ENCODE assay signal across 9 cellular contexts in the genomic region with DNA sequence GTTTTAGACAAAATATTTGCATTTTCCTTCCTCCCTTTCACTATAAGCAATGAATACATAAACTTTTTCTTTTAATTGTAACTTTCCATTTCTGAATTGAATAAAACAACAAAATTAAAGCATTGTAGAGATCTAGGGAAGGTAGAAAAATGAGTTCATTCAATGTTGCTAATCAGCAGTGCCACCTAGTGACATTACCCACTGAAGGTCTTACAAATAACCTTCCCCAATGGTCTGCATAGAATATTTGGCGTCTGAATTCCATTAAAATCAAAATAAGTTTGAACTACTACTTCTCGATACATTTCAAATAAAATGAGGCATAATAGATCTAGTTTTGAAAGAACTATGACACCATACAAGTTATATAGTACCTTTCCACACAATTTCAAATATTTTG. TPM values are rescaled to one million over a fixed set of nuclear protein-coding genes. Genes with fewer than 3 reads are reported as not detected.
DNase-seq lines count a peak whose midpoint lies in the region; ATAC-seq, FAIRE-seq and TF ChIP-seq lines count a peak whose summit lies in the region.
"Had no signal": no experiment of that assay in that cellular context is flagged by ENCODE, and none has a peak within 500 bp of the region (broad histone marks: within the 10 kb centered on the region; RNA-seq: fewer than 3 reads in every experiment).

No MANE protein-coding gene starts in this region.

- no peak overlapping the region for H2AFZ ChIP-seq in IMR-90 (replicated peaks; ENCODE audit: low read length, poor library complexity)
- H2AFZ ChIP-seq in HepG2 (ENCODE audit: low read length) = no peak overlapping the region

- CTCF ChIA-PET in IMR-90 (lab: Yijun Ruan, JAX) = interaction anchor here (0.6 to 0.7 kb wide), 3 partner anchors 11 to 203 kb away, joined by 3 to 4 read pairs (median 4); no protein-coding TSS in a partner anchor
- CTCF ChIA-PET in HepG2 (lab: Yijun Ruan, JAX; ENCODE audit: low intra/inter-chr PET ratio, low total read pairs) = interaction anchor here (1.4 kb wide), 1 partner anchor 767 kb away, joined by 3 read pairs; no protein-coding TSS in a partner anchor

- no peak overlapping the region for H2AK9ac ChIP-seq in IMR-90 (replicated peaks; ENCODE audit: low read depth, low read length, poor library complexity)

- no peak overlapping the region for H2AK5ac ChIP-seq in IMR-90 (ENCODE audit: low read depth, low read length)

- no peak overlapping the region for H2BK15ac ChIP-seq in IMR-90 (ENCODE audit: low read depth, low read length)

- no peak overlapping the region for H3K14ac ChIP-seq in IMR-90 (replicated peaks; ENCODE audit: low read depth, low read length)

- intact Hi-C loops in IMR-90 (cut with micrococcal nuclease) = loop anchor here (5.0 kb wide), 3 partner anchors 553 to 768 kb away; no protein-coding TSS in a partner anchor
- intact Hi-C loops in HepG2 (cut with micrococcal nuclease; ENCODE audit: unreplicated experiment) = no loop called here

- no TSS peak for BruUV-seq in IMR-90 (replicated peaks; lab: Mats Ljungman, UMichigan)
- TSS peak; percentile 22 for BruUV-seq in HepG2 (replicated peaks; lab: Mats Ljungman, UMichigan)

- H3K9ac ChIP-seq in IMR-90 (ENCODE audit: low read depth, low read length) = no peak overlapping the region
- H3K9ac ChIP-seq in HepG2 (ENCODE audit: insufficient read depth, low read depth, low read length) = no peak overlapping the region

- H3K36me3 ChIP-seq in IMR-90 (ENCODE audit: control insufficient read depth, insufficient read depth, low read length) (peaks cover 32% of the 10 kb centered on the region), HepG2 (replicated peaks in 1 of 2; ENCODE audit: control insufficient read depth in 1 of 2, insufficient read depth in 2 of 2, low read length in 2 of 2) (peaks cover 10 to 72% of the 10 kb centered on the region in 2 experiments)

- H3K56ac ChIP-seq in IMR-90 (ENCODE audit: extremely low read depth, insufficient read depth, low read length) = no peak overlapping the region

- no peak for TF ChIP-seq EP300 in HepG2 (IDR thresholded peaks at IDR 0.05; ENCODE audit: low read depth in 2 of 2, low read length in 2 of 2)
- TF ChIP-seq EP300 in HepG2 (CRISPR knock-in tag; IDR thresholded peaks at IDR 0.05; ENCODE audit: borderline replicate concordance) = no peak

- TF ChIP-seq CTCF in IMR-90 (conservative IDR thresholded peaks at IDR 0.05; ENCODE audit: low read depth, low read length) = peak; percentile 60
- TF ChIP-seq CTCF in WI38 (IDR thresholded peaks at IDR 0.05; ENCODE audit: low read depth, low read length) = peak; percentile 18; the same call in 1 of the 2 replicates
- TF ChIP-seq CTCF in HepG2 (CRISPR knock-in tag; IDR thresholded peaks at IDR 0.05) = peak; percentile 53

- dilution Hi-C loops in IMR-90 (cut with HindIII; ENCODE audit: low sequenced_read_pairs, unreplicated experiment) = no loop called here

- H3K79me2 ChIP-seq in HepG2 (ENCODE audit: insufficient read depth, low read length) = no peaks in the 10 kb centered on the region

- FAIRE-seq in HepG2 (lab: Jason Lieb, UNC) = no peak
- FAIRE-seq: colon had no signal

- H3K27ac ChIP-seq in IMR-90 (ENCODE audit: insufficient read depth, low read length) (no peak overlapping the region), HepG2 (ENCODE audit: extremely low read length, insufficient read depth, low read length) (no peak overlapping the region)

- H3K27me3 ChIP-seq in IMR-90 (ENCODE audit: control insufficient read depth, insufficient read depth, low read length) (no peaks in the 10 kb centered on the region), HepG2 (ENCODE audit: control insufficient read depth in 1 of 2, insufficient read depth in 2 of 2, low read length in 2 of 2) (no peaks in the 10 kb centered on the region)

- no peak overlapping the region for H2BK120ac ChIP-seq in IMR-90 (ENCODE audit: low read depth, low read length)

- no peak overlapping the region for H2BK20ac ChIP-seq in IMR-90 (ENCODE audit: low read depth, low read length)

- H3K9me3 ChIP-seq in IMR-90 (ENCODE audit: control insufficient read depth, insufficient read depth, low read length) (no peaks in the 10 kb centered on the region), HepG2 (ENCODE audit: low read length) (no peaks in the 10 kb centered on the region)

- TF ChIP-seq RAD21 in IMR-90 (IDR thresholded peaks at IDR 0.05; ENCODE audit: low read length) (peak; percentile 77), HepG2 (CRISPR knock-in tag; IDR thresholded peaks at IDR 0.05) (no peak)

- peak; percentile 71 for ATAC-seq in IMR-90 (ENCODE audit: low read depth)
- no peak for ATAC-seq in HepG2
- ATAC-seq in GM21786 (IDR thresholded peaks at IDR 0.05; ENCODE audit: unreplicated experiment) = no peak
- no peak for ATAC-seq in GM18870 (IDR thresholded peaks at IDR 0.05; ENCODE audit: unreplicated experiment)

- POLR2A ChIA-PET in IMR-90 (lab: Charles Lee; ENCODE audit: unreplicated experiment) = no interaction called here
- POLR2A ChIA-PET in HepG2 (lab: Yijun Ruan, JAX) = no interaction called here

- DNase-seq in DMS153 (lab: John Stamatoyannopoulos, UW) (peak; percentile 62), IMR-90 (peak; percentile 62), HepG2 (ENCODE audit: low spot score) (peak; percentile 14)
- no peak for DNase-seq in stimulated activated CD4-positive, alpha-beta T cell treated with anti-CD3 and anti-CD28 coated beads, Interleukin-1b, Interleukin-23, amount 100 ng/mL, for 48 hours
- DNase-seq in activated naive CD4-positive, alpha-beta T cell (lab: John Stamatoyannopoulos, UW) = no peak

- no peak overlapping the region for H4K5ac ChIP-seq in IMR-90 (ENCODE audit: low read depth, low read length)

- no peak overlapping the region for H3K4me3 ChIP-seq in IMR-90 (ENCODE audit: insufficient read depth, low read depth, low read length)
- no peak overlapping the region for H3K4me3 ChIP-seq in WI38 (ENCODE audit: low read depth, low read length)
- no peak overlapping the region for H3K4me3 ChIP-seq in HepG2 (replicated peaks in 1 of 3; ENCODE audit: insufficient read depth in 1 of 3, low read depth in 2 of 3, low read length in 3 of 3)

- no CpG with 5 or more reads among the region's 2 CpGs for WGBS in IMR-90 (ENCODE audit: extremely low coverage in 2 of 2, insufficient read length in 1 of 2), 2 experiments
- 90% methylated on average over 2 of the region's 2 CpGs for WGBS in HepG2 (ENCODE audit: low lambda C conversion rate)

- no peak overlapping the region for H3K4me2 ChIP-seq in IMR-90 (ENCODE audit: low read depth, low read length)
- H3K4me2 ChIP-seq in HepG2 (ENCODE audit: low read depth, low read length) = no peak overlapping the region

- no peak overlapping the region for H2BK5ac ChIP-seq in IMR-90 (ENCODE audit: low read depth, low read length, poor library complexity, severe bottlenecking)

- TF ChIP-seq POLR2A in IMR-90 (IDR thresholded peaks at IDR 0.05; ENCODE audit: low read depth, low read length) (no peak), HepG2 (IDR thresholded peaks at IDR 0.05; ENCODE audit: insufficient read depth in 1 of 2, low read depth in 2 of 2, low read length in 2 of 2) (no peak)

- H3K79me1 ChIP-seq in IMR-90 (ENCODE audit: low read depth in 1 of 2, low read length in 2 of 2) = peaks cover 0 to 7% of the 10 kb centered on the region in 2 experiments; a peak in 1 of 4 replicates

- no peaks in the 10 kb centered on the region for H3K9me1 ChIP-seq in IMR-90 (ENCODE audit: insufficient read depth, low read length)

- H4K91ac ChIP-seq in IMR-90 (ENCODE audit: insufficient read depth, low read depth, low read length) = no peak overlapping the region

- H3K18ac ChIP-seq in IMR-90 (ENCODE audit: low read depth, low read length) = no peak overlapping the region

- in situ Hi-C loops in IMR-90 (cut with MboI; ENCODE audit: low sequenced_read_pairs) (loop anchor here (5.0 to 25.0 kb wide), 3 partner anchors 768 to 1488 kb away; no protein-coding TSS in a partner anchor), HepG2 (cut with HindIII; ENCODE audit: extremely low pct_ligation_motif_present, low pct_unique_long_range_greater_than_20kb) (loop anchor here (25.0 kb wide), 1 partner anchor 613 kb away; no protein-coding TSS in a partner anchor)

- H4K20me1 ChIP-seq in IMR-90 (ENCODE audit: insufficient read depth, low read length) (no peaks in the 10 kb centered on the region), HepG2 (ENCODE audit: insufficient read depth, low read length) (no peaks in the 10 kb centered on the region; the same call in 1 of the 2 replicates)

- H3K23ac ChIP-seq in IMR-90 (ENCODE audit: low read depth, low read length) = no peak overlapping the region

- no peak overlapping the region for H4K8ac ChIP-seq in IMR-90 (ENCODE audit: low read depth in 2 of 2, low read length in 2 of 2)

- H3K4me1 ChIP-seq in IMR-90 (ENCODE audit: control insufficient read depth, insufficient read depth, low read length) = no peaks in the 10 kb centered on the region
- no peaks in the 10 kb centered on the region for H3K4me1 ChIP-seq in HepG2 (ENCODE audit: insufficient read depth, low read length)

- H3K4ac ChIP-seq in IMR-90 (ENCODE audit: low read depth, low read length) = no peak overlapping the region

RNA-seq across cellular contexts. Expression of a gene that starts 19.6 kb away (rescaled TPM):
- total RNA-seq in IMR-90 (2012; rRNA removed) (78.7 and 101 TPM in 2 replicates), HepG2 (2016; rRNA removed; fragmentation: Illumina TruSeq; extraction: Trizol) (152 and 211 TPM in 2 replicates)
- polyA plus RNA-seq in IMR-90 (2012; rRNA removed) (69.3 and 75.5 TPM in 2 replicates), HepG2 (2011; rRNA removed) (31.6 and 39.2 TPM in 2 replicates)
- polyA plus RNA-seq in IMR-90 (2012; cell fraction: cytosol; rRNA removed) = 26.7 and 29.8 TPM in 2 replicates
- 16.3 and 55.7 TPM in 2 replicates for polyA plus RNA-seq in IMR-90 (2012; cell fraction: nucleus; rRNA removed; ENCODE audit: low replicate concordance)
- total RNA-seq in HepG2 (2016; cell fraction: cytosol; rRNA removed; fragmentation: Illumina TruSeq; extraction: Trizol; ENCODE audit: low read depth) = 15.1 and 15.5 TPM in 2 replicates
- total RNA-seq in HepG2 (2016; cell fraction: insoluble cytoplasmic fraction; rRNA removed; fragmentation: Illumina TruSeq; extraction: Trizol) = 152 and 208 TPM in 2 replicates
- 27.7 and 33.8 TPM in 2 replicates for total RNA-seq in HepG2 (2016; cell fraction: membrane; rRNA removed; fragmentation: Illumina TruSeq; extraction: Trizol)
- 70.8 and 71.1 TPM in 2 replicates for total RNA-seq in HepG2 (2016; cell fraction: nucleus; rRNA removed; fragmentation: Illumina TruSeq; extraction: Trizol)
- 30.2 and 38.1 TPM in 2 replicates for polyA plus RNA-seq in HepG2 (2011; cell fraction: cytosol; rRNA removed)
- 15.4 and 16.2 TPM in 2 replicates for polyA plus RNA-seq in HepG2 (2011; cell fraction: nucleus; rRNA removed)
- polyA plus RNA-seq in HepG2 (2012) = 54.9 and 74.1 TPM in 2 replicates
- 12.8 and 13.3 TPM in 2 replicates for polyA plus RNA-seq in HepG2 (2016; cell fraction: cytosol; fragmentation: Illumina TruSeq; extraction: Trizol; ENCODE audit: low read depth)
- polyA plus RNA-seq in HepG2 (2016; cell fraction: insoluble cytoplasmic fraction; fragmentation: Illumina TruSeq; extraction: Trizol; ENCODE audit: low read depth) = 156 and 157 TPM in 2 replicates
- 17.9 and 20.9 TPM in 2 replicates for polyA plus RNA-seq in HepG2 (2016; cell fraction: membrane; fragmentation: Illumina TruSeq; extraction: Trizol; ENCODE audit: low read depth)
- 55.6 and 62.5 TPM in 2 replicates for polyA plus RNA-seq in HepG2 (2016; cell fraction: nucleus; fragmentation: Illumina TruSeq; extraction: Trizol; ENCODE audit: insufficient read depth, low read depth)
- polyA minus RNA-seq in HepG2 (2011; rRNA and poly(A)+ RNA removed; ENCODE audit: low replicate concordance) = 24.3 and 75.2 TPM in 2 replicates
- polyA minus RNA-seq in HepG2 (2011; cell fraction: cytosol; rRNA and poly(A)+ RNA removed) = 32.9 and 37.7 TPM in 2 replicates
- polyA minus RNA-seq in HepG2 (2011; cell fraction: nucleus; rRNA and poly(A)+ RNA removed) = 40.8 and 54.5 TPM in 2 replicates

RNA-seq across cellular contexts. Expression of a gene that starts 32.3 kb away (rescaled TPM):
- total RNA-seq in IMR-90 (2012; rRNA removed) (not detected in 2 replicates), HepG2 (2016; rRNA removed; fragmentation: Illumina TruSeq; extraction: Trizol) (not detected in 2 replicates)
- polyA plus RNA-seq in IMR-90 (2012; rRNA removed) (not detected in 2 replicates), HepG2 (2011; rRNA removed) (0.01 TPM in 2 replicates)
- not detected in 2 replicates for polyA plus RNA-seq in IMR-90 (2012; cell fraction: cytosol; rRNA removed)
- 0.01 TPM in 1 of 2 replicates, not detected in the other for polyA plus RNA-seq in IMR-90 (2012; cell fraction: nucleus; rRNA removed; ENCODE audit: low replicate concordance)
- total RNA-seq in HepG2 (2016; cell fraction: cytosol; rRNA removed; fragmentation: Illumina TruSeq; extraction: Trizol; ENCODE audit: low read depth) = not detected in 2 replicates
- total RNA-seq in HepG2 (2016; cell fraction: insoluble cytoplasmic fraction; rRNA removed; fragmentation: Illumina TruSeq; extraction: Trizol) = not detected in 2 replicates
- not detected in 2 replicates for total RNA-seq in HepG2 (2016; cell fraction: membrane; rRNA removed; fragmentation: Illumina TruSeq; extraction: Trizol)
- not detected in 2 replicates for total RNA-seq in HepG2 (2016; cell fraction: nucleus; rRNA removed; fragmentation: Illumina TruSeq; extraction: Trizol)
- polyA plus RNA-seq in HepG2 (2011; cell fraction: cytosol; rRNA removed) = 0.12 TPM in 1 of 2 replicates, not detected in the other
- polyA plus RNA-seq in HepG2 (2011; cell fraction: nucleus; rRNA removed) = not detected in 2 replicates
- 0.07 and 0.08 TPM in 2 replicates for polyA plus RNA-seq in HepG2 (2012)
- polyA plus RNA-seq in HepG2 (2016; cell fraction: cytosol; fragmentation: Illumina TruSeq; extraction: Trizol; ENCODE audit: low read depth) = not detected in 2 replicates
- polyA plus RNA-seq in HepG2 (2016; cell fraction: insoluble cytoplasmic fraction; fragmentation: Illumina TruSeq; extraction: Trizol; ENCODE audit: low read depth) = not detected in 2 replicates
- not detected in 2 replicates for polyA plus RNA-seq in HepG2 (2016; cell fraction: membrane; fragmentation: Illumina TruSeq; extraction: Trizol; ENCODE audit: low read depth)
- polyA plus RNA-seq in HepG2 (2016; cell fraction: nucleus; fragmentation: Illumina TruSeq; extraction: Trizol; ENCODE audit: insufficient read depth, low read depth) = not detected in 2 replicates
- not detected in 2 replicates for polyA minus RNA-seq in HepG2 (2011; rRNA and poly(A)+ RNA removed; ENCODE audit: low replicate concordance)
- polyA minus RNA-seq in HepG2 (2011; cell fraction: cytosol; rRNA and poly(A)+ RNA removed) = not detected in 2 replicates
- polyA minus RNA-seq in HepG2 (2011; cell fraction: nucleus; rRNA and poly(A)+ RNA removed) = not detected in 2 replicates

Comparison
In these comparisons a context has a peak if more than half of its experiments do, and no peak if none do; other contexts are left out.
1. DNase-seq: peak in DMS153 (single experiment), IMR-90 (single experiment) and HepG2 (single experiment); none in stimulated activated CD4-positive, alpha-beta T cell treated with anti-CD3 and anti-CD28 coated beads, Interleukin-1b, Interleukin-23, amount 100 ng/mL, for 48 hours (single experiment) and activated naive CD4-positive, alpha-beta T cell (0 of 4).
2. Peak in every context shown above with its lines, with median percentiles within 50 percentile points of each other: CTCF ChIP-seq.